In the genomic region with DNA sequence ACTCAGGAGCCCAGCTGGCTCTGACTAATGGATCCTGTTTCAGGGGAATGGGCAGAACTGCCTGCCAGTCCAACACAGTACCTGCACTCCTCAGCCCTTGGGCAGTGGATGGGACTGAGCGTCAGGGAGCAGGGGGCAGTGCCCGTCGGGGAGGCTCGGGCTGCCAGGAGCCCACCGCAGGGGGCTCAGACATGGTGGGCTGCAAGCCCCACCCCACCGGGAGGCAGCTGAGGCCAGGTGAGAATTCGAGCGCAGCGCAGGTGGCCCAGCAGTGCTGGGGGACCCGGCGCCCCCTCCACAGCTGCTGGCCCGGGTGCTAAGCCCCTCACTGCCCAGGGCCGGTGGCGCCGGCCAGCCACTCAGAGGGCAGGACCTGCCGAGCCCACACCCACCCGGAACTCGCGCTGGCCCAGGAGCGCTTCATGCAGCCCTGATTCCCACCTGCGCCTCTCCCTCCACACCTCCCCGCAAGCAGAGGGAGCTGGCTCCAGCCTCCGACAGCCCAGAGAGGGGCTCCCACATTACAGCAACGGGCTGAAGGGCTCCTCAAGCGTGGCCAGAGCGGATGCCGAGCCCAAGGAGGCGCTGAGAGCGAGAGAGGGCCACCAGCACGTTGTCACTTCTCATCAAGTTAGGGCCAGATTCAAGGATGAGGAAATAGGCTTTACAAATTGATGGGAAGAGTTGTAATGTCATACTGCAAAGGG, we compare ENCODE assay signal across 27 cellular contexts.
"Had no signal": no experiment of that assay in that cellular context is flagged by ENCODE, and none has a peak within 500 bp of the region (broad histone marks: within the 10 kb centered on the region; RNA-seq: fewer than 3 reads in every experiment).

No MANE protein-coding gene starts in this region.

- H3K27me3 ChIP-seq: adrenal gland, body of pancreas, esophagus squamous epithelium had no signal

- H3K4me1 ChIP-seq: adrenal gland, body of pancreas, esophagus squamous epithelium had no signal

- H3K4me3 ChIP-seq: adrenal gland, body of pancreas, esophagus squamous epithelium had no signal

- ATAC-seq: activated CD4-positive, alpha-beta T cell treated with anti-CD3 and anti-CD28 coated beads for 36 hours; activated CD8-positive, alpha-beta memory T cell treated with anti-CD3 and anti-CD28 coated beads, Interleukin-2, amount 10 ng/mL, durations not matched to agents 7 days and 5 days; activated CD8-positive, alpha-beta T cell treated with anti-CD3 and anti-CD28 coated beads, Interleukin-2, amount 10 ng/mL, durations not matched to agents 7 days and 5 days; activated naive CD8-positive, alpha-beta T cell treated with anti-CD3 and anti-CD28 coated beads, Interleukin-2, amount 50 U/mL, for 24 hours; body of pancreas had no signal

- DNase-seq: activated CD4-positive, alpha-beta memory T cell treated with anti-CD3 and anti-CD28 coated beads for 36 hours; activated CD4-positive, alpha-beta T cell treated with anti-CD3 and anti-CD28 coated beads for 36 hours; activated CD4-positive, alpha-beta T cell treated with anti-CD3 and anti-CD28 coated beads, Interleukin-2, amount 10 ng/mL, durations not matched to agents 24 days and 14 days; activated CD4-positive, CD25-positive, alpha-beta regulatory T cell; activated CD4-positive, CD25-positive, alpha-beta regulatory T cell treated with anti-CD3 and anti-CD28 coated beads, Interleukin-2, amount 50 U/mL, for 72 hours; activated CD8-positive, alpha-beta memory T cell treated with anti-CD3 and anti-CD28 coated beads, Interleukin-2, amount 10 ng/mL, durations not matched to agents 7 days and 5 days; activated CD8-positive, alpha-beta memory T cell treated with anti-CD3 and anti-CD28 coated beads, Interleukin-2, amount 50 U/mL, for 4 hours; activated CD8-positive, alpha-beta T cell treated with anti-CD3 and anti-CD28 coated beads, Interleukin-2, amount 10 ng/mL, durations not matched to agents 7 days and 5 days; activated effector memory CD4-positive, alpha-beta T cell treated with anti-CD3 and anti-CD28 coated beads, Interleukin-2, amount 50 U/mL, for 16 hours; activated naive CD4-positive, alpha-beta T cell treated with anti-CD3 and anti-CD28 coated beads, Interleukin-2, amount 50 U/mL, for 16 hours; activated naive CD4-positive, alpha-beta T cell treated with Interleukin-2 at 50 U/mL for 16 hours; activated naive CD8-positive, alpha-beta T cell treated with anti-CD3 and anti-CD28 coated beads for 36 hours; activated naive CD8-positive, alpha-beta T cell treated with anti-CD3 and anti-CD28 coated beads, Interleukin-2, amount 50 U/mL, for 24 hours; activated T-cell treated with anti-CD3 and anti-CD28 coated beads, Interleukin-2, amount 50 U/mL, for 1 hour; activated T-cell treated with anti-CD3 and anti-CD28 coated beads, Interleukin-2, amount 50 U/mL, for 48 hours; adrenal gland; amygdala; body of pancreas; caudate nucleus; cortex of kidney; dermis blood vessel endothelial cell; effector CD4-positive, alpha-beta T cell; esophagus squamous epithelium; foreskin melanocyte; glutamatergic neuron; T-helper 2 cell had no signal

- H3K27ac ChIP-seq: adrenal gland, body of pancreas, epithelial cell of prostate, esophagus squamous epithelium had no signal

- H3K36me3 ChIP-seq: adrenal gland, esophagus squamous epithelium had no signal
